ENCODE assay signal across 10 cellular contexts in the genomic region with DNA sequence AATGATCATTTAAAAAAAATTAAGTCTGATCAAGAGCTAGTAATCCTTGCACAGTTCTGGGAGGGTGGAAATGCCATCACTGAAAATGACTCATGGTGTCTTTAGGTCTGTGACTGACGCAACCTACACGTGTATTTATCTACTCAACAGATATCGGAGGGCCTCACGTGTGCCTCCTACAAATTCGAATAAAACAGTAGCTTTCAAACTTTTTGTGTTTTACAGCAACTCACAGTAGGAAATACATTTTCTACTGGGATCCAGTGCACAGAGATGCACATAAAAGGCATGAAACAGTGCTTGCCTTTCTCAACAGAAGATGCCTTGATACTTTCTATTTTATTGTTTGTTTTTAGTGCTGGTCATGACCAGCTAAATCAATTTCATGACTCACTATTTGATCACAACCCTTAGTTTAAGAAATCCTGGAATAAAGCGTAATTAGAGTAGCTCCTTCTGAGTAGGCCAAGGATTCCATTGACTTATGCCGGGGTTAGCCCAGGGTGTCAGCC.
DNase-seq lines count a peak whose midpoint lies in the region; ATAC-seq and TF ChIP-seq lines count a peak whose summit lies in the region.
"Had no signal": no experiment of that assay in that cellular context is flagged by ENCODE, and none has a peak within 500 bp of the region (broad histone marks: within the 10 kb centered on the region; RNA-seq: fewer than 3 reads in every experiment).

No MANE protein-coding gene starts in this region.

- TF ChIP-seq CTCF in AG04449 (IDR thresholded peaks at IDR 0.05; ENCODE audit: insufficient read depth, low read length, missing control alignments) (no peak), WI38 (IDR thresholded peaks at IDR 0.05; ENCODE audit: low read depth, low read length) (no peak)

- POLR2A ChIA-PET in AG04449 (lab: Yijun Ruan, JAX): interaction anchor here (1.4 kb wide), 1 partner anchor 290 kb away, joined by 3 read pairs; a partner anchor contains a TSS

- H3K4me3 ChIP-seq in AG04449 (ENCODE audit: low read depth, low read length) (peak overlapping the region; percentile 13; the same call in 1 of the 2 replicates), WI38 (ENCODE audit: low read depth, low read length) (peak overlapping the region; percentile 52)

- no peak for ATAC-seq in HG03196 (IDR thresholded peaks at IDR 0.05; ENCODE audit: unreplicated experiment)

- CTCF ChIA-PET in AG04449 (lab: Yijun Ruan, JAX): interaction anchor here (0.6 to 4.0 kb wide), 12 partner anchors 9 to 459 kb away, joined by 3 to 39 read pairs (median 4); a partner anchor contains a TSS

- DNase-seq in AG04449 (ENCODE audit: low read depth, low spot score): peak; percentile 65
- peak in 43 of 76 experiments; percentile 14 to 69 (median 42) for DNase-seq in HUDEP-2 (lab: John Stamatoyannopoulos, UW; ENCODE audit: unreplicated experiment in 76 of 76)
- peak; percentile 86 for DNase-seq in hepatic stellate cell (ENCODE audit: low spot score)
- no peak for DNase-seq in SKM-1 (lab: John Stamatoyannopoulos, UW; ENCODE audit: unreplicated experiment)
- no peak for DNase-seq in hypothalamus (lab: John Stamatoyannopoulos, UW)
- no peak for DNase-seq in CD1c-positive myeloid dendritic cell (ENCODE audit: extremely low spot score)
- DNase-seq: C1 segment of cervical spinal cord, NCI-H2107 had no signal

Comparison
In these comparisons a context has a peak if more than half of its experiments do, and no peak if none do; other contexts are left out.
1. DNase-seq: peak in AG04449 (single experiment), HUDEP-2 (43 of 76) and hepatic stellate cell (single experiment); none in SKM-1 (single experiment), hypothalamus (0 of 51) and CD1c-positive myeloid dendritic cell (single experiment).